1 cellular context compared by ENCODE assay signal in the genomic region with DNA sequence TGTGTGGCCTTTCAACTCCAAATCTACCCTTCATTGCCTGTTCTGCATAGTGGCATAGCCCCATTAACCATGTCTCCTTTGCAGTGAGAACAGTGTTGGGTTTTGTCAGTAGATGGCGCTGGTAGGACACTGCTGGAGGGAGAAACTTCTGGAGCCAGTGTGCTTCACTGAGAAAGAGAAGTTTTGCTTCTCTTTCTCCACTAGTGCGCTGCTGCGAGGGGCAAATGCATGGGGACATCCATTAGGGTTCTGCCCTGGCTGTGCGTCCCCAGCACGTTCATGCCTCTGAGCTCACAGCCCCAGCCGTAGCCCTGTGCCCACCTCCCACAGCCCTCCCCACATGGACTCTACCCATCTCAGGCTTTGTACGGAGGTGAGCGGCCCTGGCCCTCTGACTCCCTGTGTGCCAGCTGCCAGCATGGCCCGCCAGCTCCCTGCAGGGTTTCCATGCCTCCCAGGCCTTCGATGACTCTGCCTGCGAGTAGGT.
TF ChIP-seq lines count a peak whose summit lies in the region.

No MANE protein-coding gene starts in this region.

TF ChIP-seq in GM23338, 12 proteins besides CTCF, POLR2A, EP300 and RAD21 (continued from another document):
- TF ChIP-seq, protein P1, sequence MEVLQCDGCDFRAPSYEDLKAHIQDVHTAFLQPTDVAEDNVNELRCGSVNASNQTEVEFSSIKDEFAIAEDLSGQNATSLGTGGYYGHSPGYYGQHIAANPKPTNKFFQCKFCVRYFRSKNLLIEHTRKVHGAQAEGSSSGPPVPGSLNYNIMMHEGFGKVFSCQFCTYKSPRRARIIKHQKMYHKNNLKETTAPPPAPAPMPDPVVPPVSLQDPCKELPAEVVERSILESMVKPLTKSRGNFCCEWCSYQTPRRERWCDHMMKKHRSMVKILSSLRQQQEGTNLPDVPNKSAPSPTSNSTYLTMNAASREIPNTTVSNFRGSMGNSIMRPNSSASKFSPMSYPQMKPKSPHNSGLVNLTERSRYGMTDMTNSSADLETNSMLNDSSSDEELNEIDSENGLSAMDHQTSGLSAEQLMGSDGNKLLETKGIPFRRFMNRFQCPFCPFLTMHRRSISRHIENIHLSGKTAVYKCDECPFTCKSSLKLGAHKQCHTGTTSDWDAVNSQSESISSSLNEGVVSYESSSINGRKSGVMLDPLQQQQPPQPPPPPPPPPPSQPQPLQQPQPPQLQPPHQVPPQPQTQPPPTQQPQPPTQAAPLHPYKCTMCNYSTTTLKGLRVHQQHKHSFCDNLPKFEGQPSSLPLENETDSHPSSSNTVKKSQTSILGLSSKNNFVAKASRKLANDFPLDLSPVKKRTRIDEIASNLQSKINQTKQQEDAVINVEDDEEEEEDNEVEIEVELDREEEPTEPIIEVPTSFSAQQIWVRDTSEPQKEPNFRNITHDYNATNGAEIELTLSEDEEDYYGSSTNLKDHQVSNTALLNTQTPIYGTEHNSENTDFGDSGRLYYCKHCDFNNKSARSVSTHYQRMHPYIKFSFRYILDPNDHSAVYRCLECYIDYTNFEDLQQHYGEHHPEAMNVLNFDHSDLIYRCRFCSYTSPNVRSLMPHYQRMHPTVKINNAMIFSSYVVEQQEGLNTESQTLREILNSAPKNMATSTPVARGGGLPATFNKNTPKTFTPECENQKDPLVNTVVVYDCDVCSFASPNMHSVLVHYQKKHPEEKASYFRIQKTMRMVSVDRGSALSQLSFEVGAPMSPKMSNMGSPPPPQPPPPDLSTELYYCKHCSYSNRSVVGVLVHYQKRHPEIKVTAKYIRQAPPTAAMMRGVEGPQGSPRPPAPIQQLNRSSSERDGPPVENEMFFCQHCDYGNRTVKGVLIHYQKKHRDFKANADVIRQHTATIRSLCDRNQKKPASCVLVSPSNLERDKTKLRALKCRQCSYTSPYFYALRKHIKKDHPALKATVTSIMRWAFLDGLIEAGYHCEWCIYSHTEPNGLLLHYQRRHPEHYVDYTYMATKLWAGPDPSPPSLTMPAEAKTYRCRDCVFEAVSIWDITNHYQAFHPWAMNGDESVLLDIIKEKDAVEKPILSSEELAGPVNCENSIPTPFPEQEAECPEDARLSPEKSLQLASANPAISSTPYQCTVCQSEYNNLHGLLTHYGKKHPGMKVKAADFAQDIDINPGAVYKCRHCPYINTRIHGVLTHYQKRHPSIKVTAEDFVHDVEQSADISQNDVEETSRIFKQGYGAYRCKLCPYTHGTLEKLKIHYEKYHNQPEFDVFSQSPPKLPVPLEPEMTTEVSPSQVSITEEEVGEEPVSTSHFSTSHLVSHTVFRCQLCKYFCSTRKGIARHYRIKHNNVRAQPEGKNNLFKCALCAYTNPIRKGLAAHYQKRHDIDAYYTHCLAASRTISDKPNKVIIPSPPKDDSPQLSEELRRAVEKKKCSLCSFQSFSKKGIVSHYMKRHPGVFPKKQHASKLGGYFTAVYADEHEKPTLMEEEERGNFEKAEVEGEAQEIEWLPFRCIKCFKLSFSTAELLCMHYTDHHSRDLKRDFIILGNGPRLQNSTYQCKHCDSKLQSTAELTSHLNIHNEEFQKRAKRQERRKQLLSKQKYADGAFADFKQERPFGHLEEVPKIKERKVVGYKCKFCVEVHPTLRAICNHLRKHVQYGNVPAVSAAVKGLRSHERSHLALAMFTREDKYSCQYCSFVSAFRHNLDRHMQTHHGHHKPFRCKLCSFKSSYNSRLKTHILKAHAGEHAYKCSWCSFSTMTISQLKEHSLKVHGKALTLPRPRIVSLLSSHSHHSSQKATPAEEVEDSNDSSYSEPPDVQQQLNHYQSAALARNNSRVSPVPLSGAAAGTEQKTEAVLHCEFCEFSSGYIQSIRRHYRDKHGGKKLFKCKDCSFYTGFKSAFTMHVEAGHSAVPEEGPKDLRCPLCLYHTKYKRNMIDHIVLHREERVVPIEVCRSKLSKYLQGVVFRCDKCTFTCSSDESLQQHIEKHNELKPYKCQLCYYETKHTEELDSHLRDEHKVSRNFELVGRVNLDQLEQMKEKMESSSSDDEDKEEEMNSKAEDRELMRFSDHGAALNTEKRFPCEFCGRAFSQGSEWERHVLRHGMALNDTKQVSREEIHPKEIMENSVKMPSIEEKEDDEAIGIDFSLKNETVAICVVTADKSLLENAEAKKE (CRISPR knock-in tag; IDR thresholded peaks at IDR 0.05) = no peak
- TF ChIP-seq JUNB (IDR thresholded peaks at IDR 0.05; ENCODE audit: unreplicated experiment) = no peak
- no peak for TF ChIP-seq ZNF114 (CRISPR knock-in tag; IDR thresholded peaks at IDR 0.05)
- TF ChIP-seq NANOG (IDR thresholded peaks at IDR 0.05; ENCODE audit: borderline replicate concordance) = no peak
